In the genomic region with DNA sequence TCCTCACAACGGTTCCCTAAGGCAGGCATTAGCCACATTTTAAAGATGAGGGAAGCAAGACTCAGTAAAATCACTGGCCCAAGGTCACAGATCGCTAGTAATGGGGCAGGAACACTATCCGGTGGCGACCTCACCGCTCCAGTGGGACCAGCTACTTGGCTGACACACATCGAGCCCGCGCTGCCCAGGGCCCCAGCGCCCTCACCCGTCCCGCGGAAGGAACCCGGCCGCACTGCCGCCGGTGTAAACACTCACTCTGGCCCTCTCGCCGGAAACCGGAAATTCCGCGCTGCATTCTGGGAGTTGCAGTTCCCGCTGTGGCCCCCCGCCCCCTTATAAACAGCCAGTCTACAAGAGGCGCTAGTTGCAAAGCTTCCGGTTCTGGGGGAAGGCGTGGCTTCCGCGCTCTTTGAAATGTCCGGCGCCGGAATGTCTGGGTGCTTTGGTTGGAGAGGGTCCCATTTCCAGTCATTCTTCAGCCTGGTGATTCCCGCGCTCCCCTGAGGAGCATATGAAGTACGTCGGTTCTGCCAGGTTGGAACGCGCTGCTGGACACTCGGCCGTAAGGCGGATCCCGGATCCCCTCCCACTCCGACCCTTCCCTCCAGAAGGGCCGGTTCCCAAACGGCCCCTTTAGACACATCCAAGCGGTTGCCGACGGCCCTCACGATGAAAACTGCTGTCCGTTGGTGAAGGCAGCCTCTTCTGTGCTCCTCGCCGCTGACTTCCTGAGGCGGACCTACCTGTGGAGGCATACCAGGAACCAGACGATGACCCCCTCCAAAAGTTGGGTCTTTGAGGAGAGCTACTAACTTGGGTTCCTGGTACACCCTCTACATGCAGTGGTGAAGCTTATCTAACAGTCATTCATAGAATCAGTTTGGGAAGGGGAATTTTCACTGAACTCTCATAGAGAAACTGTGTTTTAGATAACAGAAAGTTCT, we compare ENCODE assay signal across 8 cellular contexts. TPM values are rescaled to one million over a fixed set of nuclear protein-coding genes. Genes with fewer than 3 reads are reported as not detected.
A peak's percentile ranks its signal among the peaks of the same experiment; 100 is the strongest.
DNase-seq lines count a peak whose midpoint lies in the region; ATAC-seq, FAIRE-seq and TF ChIP-seq lines count a peak whose summit lies in the region.

A gene with protein sequence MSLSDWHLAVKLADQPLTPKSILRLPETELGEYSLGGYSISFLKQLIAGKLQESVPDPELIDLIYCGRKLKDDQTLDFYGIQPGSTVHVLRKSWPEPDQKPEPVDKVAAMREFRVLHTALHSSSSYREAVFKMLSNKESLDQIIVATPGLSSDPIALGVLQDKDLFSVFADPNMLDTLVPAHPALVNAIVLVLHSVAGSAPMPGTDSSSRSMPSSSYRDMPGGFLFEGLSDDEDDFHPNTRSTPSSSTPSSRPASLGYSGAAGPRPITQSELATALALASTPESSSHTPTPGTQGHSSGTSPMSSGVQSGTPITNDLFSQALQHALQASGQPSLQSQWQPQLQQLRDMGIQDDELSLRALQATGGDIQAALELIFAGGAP (minus strand): TSS at position 258 of the 944 bp plus-strand sequence. CDS start 2,293 bp downstream, outside the sequence.

- no peaks in the 10 kb centered on the region for H3K9me3 ChIP-seq in BLaER1
- H3K9me3 ChIP-seq in colonic mucosa: no peaks in the 10 kb centered on the region

- H4K20me1 ChIP-seq in BLaER1: no peaks in the 10 kb centered on the region

- H3K36me3 ChIP-seq in BLaER1 (peaks cover 34% of the 10 kb centered on the region), colonic mucosa (no peaks in the 10 kb centered on the region)

- H3K4me1 ChIP-seq in BLaER1: peaks cover 40% of the 10 kb centered on the region
- no peaks in the 10 kb centered on the region for H3K4me1 ChIP-seq in colonic mucosa

- H3K27me3 ChIP-seq in BLaER1 (no peaks in the 10 kb centered on the region), colonic mucosa (no peaks in the 10 kb centered on the region), layer of hippocampus (ENCODE audit: control insufficient read depth, insufficient read depth, low read length) (no peaks in the 10 kb centered on the region)

- peak; percentile 97 for FAIRE-seq in GM19239 (lab: Jason Lieb, UNC)

- intact Hi-C loops in colonic mucosa (cut with DNase I): loop anchor here (10.0 kb wide), 2 partner anchors 84 to 154 kb away; a partner anchor contains a TSS

- peak within 1 kb of the TSS; percentile 80 for H3K9ac ChIP-seq in BLaER1
- peak within 1 kb of the TSS; percentile 87 to 96 for H3K9ac ChIP-seq in colonic mucosa (ENCODE audit: low read depth in 2 of 2, low read length in 2 of 2)

- DNase-seq in GM19239 (ENCODE audit: insufficient read length, low spot score): peak; percentile 83
- DNase-seq in NCI-H526 (lab: John Stamatoyannopoulos, UW): peak; percentile 98 to 99
- peak; percentile 99 for DNase-seq in activated CD4-positive, alpha-beta T cell treated with anti-CD3 and anti-CD28 coated beads for 48 hours
- peak; percentile 99 for DNase-seq in colonic mucosa
- DNase-seq in stimulated activated CD4-positive, alpha-beta T cell treated with anti-CD3 and anti-CD28 coated beads, Interleukin-1b, Interleukin-23, amount 100 ng/mL, for 4 hours (ENCODE audit: low read depth in 2 of 2): peak; percentile 92 to 93

- peak; percentile 62 for ATAC-seq in HG03457 (IDR thresholded peaks at IDR 0.05; ENCODE audit: unreplicated experiment)

- H3K27ac ChIP-seq in BLaER1 (peak within 1 kb of the TSS; percentile 73), colonic mucosa (peak within 1 kb of the TSS; percentile 43), layer of hippocampus (ENCODE audit: low read depth, low read length) (peak within 1 kb of the TSS; percentile 71)

- H3K4me2 ChIP-seq in BLaER1: peak within 1 kb of the TSS; percentile 85

- no peak for TF ChIP-seq CTCF in colonic mucosa (IDR thresholded peaks at IDR 0.05)

- H3K4me3 ChIP-seq in BLaER1 (peak within 1 kb of the TSS; percentile 94), colonic mucosa (peak within 1 kb of the TSS; percentile 60)

RNA-seq across cellular contexts. Expression of the gene that starts here (rescaled TPM):
- 10 to 100 TPM; 32.2 to 43.8 TPM for total RNA-seq in colonic mucosa

Comparison
In these comparisons a context has a peak if more than half of its experiments do, and no peak if none do; other contexts are left out.
1. Peak in every context shown above with its lines: DNase-seq, ATAC-seq, H3K4me3 ChIP-seq and H3K27ac ChIP-seq.